Comparison of ENCODE assay signal across 13 cellular contexts in the genomic region with DNA sequence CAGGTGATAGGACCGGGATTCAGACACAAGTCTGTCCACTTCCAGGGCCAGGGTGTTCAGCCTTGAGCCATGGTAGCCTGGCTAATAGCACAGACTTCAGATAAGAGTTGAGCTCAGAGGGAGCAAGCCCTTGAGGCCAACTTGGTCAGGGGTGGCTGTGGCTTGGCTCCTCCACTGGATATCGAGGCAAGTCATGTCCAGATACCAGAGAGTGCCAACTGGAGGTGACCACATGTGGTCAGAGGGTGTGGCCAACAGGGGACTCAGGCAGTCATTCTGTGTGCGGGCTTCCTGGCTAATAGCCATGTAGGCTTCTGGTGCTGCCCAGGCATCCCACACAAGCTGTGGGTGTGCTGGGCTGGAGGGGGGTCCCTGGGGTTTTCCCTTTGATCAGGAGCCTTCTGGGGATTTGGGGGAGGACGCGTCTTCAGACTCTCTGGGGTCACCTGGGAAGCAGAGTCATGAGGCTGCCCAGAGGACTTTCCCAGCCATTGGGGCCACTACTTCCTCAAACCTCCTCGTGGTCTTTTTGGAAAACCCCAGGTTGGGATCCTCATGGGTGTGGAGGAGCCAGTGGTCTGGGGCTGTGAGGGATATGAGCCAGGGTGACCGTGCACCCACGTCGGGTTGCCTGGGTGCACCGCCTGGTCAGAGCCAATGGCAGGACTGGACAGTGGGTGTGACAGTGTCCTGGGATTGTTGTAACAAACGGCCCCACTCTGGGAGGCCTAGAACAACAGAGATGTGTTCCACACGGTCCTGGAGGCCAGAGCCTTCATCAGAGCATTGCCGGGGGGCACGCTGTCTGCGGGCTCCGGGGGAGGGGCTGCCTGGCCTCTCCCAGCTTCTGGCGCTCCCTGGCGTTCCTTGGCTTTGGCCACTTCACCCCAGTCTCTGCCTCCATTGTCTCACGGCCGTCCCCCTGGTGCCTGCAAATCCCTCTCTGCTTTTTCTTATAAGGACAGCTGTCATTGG.
"Had no signal": no experiment of that assay in that cellular context is flagged by ENCODE, and none has a peak within 500 bp of the region (broad histone marks: within the 10 kb centered on the region; RNA-seq: fewer than 3 reads in every experiment).

No MANE protein-coding gene starts in this region.

- H3K9me3 ChIP-seq: left lung, tibial artery had no signal

- H3K4me3 ChIP-seq: left lung, skin epidermis, tibial artery had no signal

- H3K9me3 Mint-ChIP-seq: T-helper 1 cell treated with Interleukin-12 subunit alpha and Interleukin-12 subunit beta and Interleukin-4 antibody, amounts not matched to agents 30 μg/mL and 1 μg/mL, for 36 hours had no signal

- H3K4me3 Mint-ChIP-seq: activated T-cell treated with anti-CD3 and anti-CD28 coated beads, Interleukin-2, amount 50 U/mL, for 72 hours; T-helper 1 cell treated with Interleukin-12 subunit alpha and Interleukin-12 subunit beta and Interleukin-4 antibody, amounts not matched to agents 30 μg/mL and 1 μg/mL, for 36 hours had no signal

- H3K36me3 ChIP-seq: left lung, tibial artery had no signal

- ATAC-seq: activated CD4-positive, CD25-positive, alpha-beta regulatory T cell treated with anti-CD3 and anti-CD28 coated beads, Interleukin-2, amount 50 U/mL, for 24 hours; activated T-cell treated with anti-CD3 and anti-CD28 coated beads, Interleukin-2, amount 50 U/mL, for 72 hours; left lung; SK-N-SH treated with all-trans-retinoic acid at 6 μM for 48 hours had no signal

- DNase-seq: activated CD4-positive, alpha-beta T cell treated with anti-CD3 and anti-CD28 coated beads, Interleukin-2, amount 50 U/mL, for 4 hours; activated gamma-delta T cell treated with Interleukin-2 at 50 U/mL for 16 hours; activated T-cell treated with anti-CD3 and anti-CD28 coated beads, Interleukin-2, amount 50 U/mL, for 72 hours; islet precursor cell; retina; stimulated activated CD4-positive, alpha-beta T cell treated with anti-CD3 and anti-CD28 coated beads, Interleukin-4, amount 100 ng/mL, for 4 hours; tibial artery had no signal

- H3K27ac ChIP-seq: left lung, parathyroid adenoma, skin epidermis, tibial artery had no signal

- H3K27ac Mint-ChIP-seq: activated T-cell treated with anti-CD3 and anti-CD28 coated beads, Interleukin-2, amount 50 U/mL, for 72 hours; T-helper 1 cell treated with Interleukin-12 subunit alpha and Interleukin-12 subunit beta and Interleukin-4 antibody, amounts not matched to agents 30 μg/mL and 1 μg/mL, for 36 hours had no signal
